ENCODE assay signal across 23 cellular contexts in genomic region chr14:36212987-36213386, GRCh38. TPM values are rescaled to one million over a fixed set of nuclear protein-coding genes. Genes with fewer than 3 reads are reported as not detected.
DNase-seq lines count a peak whose midpoint lies in the region; ATAC-seq, FAIRE-seq and TF ChIP-seq lines count a peak whose summit lies in the region.
"Had no signal": no experiment of that assay in that cellular context is flagged by ENCODE, and none has a peak within 500 bp of the region (broad histone marks: within the 10 kb centered on the region; RNA-seq: fewer than 3 reads in every experiment).

No MANE protein-coding gene starts in this region.

- H2BK12ac ChIP-seq in H1 (ENCODE audit: low read depth, low read length): no peak overlapping the region

- intact Hi-C loops in IMR-90 (cut with micrococcal nuclease): loop anchor here (1.0 kb wide), 1 partner anchor 12 kb away; no protein-coding TSS in a partner anchor

- H2BK15ac ChIP-seq in IMR-90 (ENCODE audit: low read depth, low read length): no peak overlapping the region
- no peak overlapping the region for H2BK15ac ChIP-seq in H1 (ENCODE audit: low read length)

- no peak overlapping the region for H4K91ac ChIP-seq in IMR-90 (ENCODE audit: insufficient read depth, low read depth, low read length)
- no peak overlapping the region for H4K91ac ChIP-seq in H1 (replicated peaks; ENCODE audit: insufficient read length, low read length)

- in situ Hi-C loops in IMR-90 (cut with MboI; ENCODE audit: low sequenced_read_pairs): no loop called here

- H2AK5ac ChIP-seq in IMR-90 (ENCODE audit: low read depth, low read length): no peak overlapping the region
- H2AK5ac ChIP-seq in H1 (ENCODE audit: low read depth, low read length): no peak overlapping the region

- H3K27me3 ChIP-seq in IMR-90 (ENCODE audit: control insufficient read depth, insufficient read depth, low read length): peaks cover 21% of the 10 kb centered on the region
- no peaks in the 10 kb centered on the region for H3K27me3 ChIP-seq in H1 (replicated peaks in 1 of 4; ENCODE audit: control insufficient read depth in 3 of 4, extremely low read depth in 1 of 4, insufficient read depth in 3 of 4, low read length in 3 of 4)

- no peak for TF ChIP-seq CTCF in IMR-90 (conservative IDR thresholded peaks at IDR 0.05; ENCODE audit: low read depth, low read length)
- TF ChIP-seq CTCF in H1 (IDR thresholded peaks at IDR 0.05; ENCODE audit: control extremely low read depth in 1 of 3, insufficient read depth in 1 of 3, low read depth in 1 of 3, low read length in 3 of 3): no peak

- no peaks in the 10 kb centered on the region for H3K36me3 Mint-ChIP-seq in activated naive CD8-positive, alpha-beta T cell treated with anti-CD3 and anti-CD28 coated beads, Interleukin-2, amount 50 U/mL, for 24 hours (ENCODE audit: low read depth)
- H3K36me3 Mint-ChIP-seq in activated naive CD8-positive, alpha-beta T cell treated with anti-CD3 and anti-CD28 coated beads for 36 hours: no peaks in the 10 kb centered on the region
- H3K36me3 Mint-ChIP-seq: CD4-positive, alpha-beta memory T cell had no signal

- H3K36me3 ChIP-seq in IMR-90 (ENCODE audit: control insufficient read depth, insufficient read depth, low read length) (no peaks in the 10 kb centered on the region), H1 (ENCODE audit: control insufficient read depth in 2 of 4, insufficient read depth in 4 of 4, low read length in 3 of 4) (no peaks in the 10 kb centered on the region)
- H3K36me3 ChIP-seq: HAP-1 had no signal

- no peak overlapping the region for H3K4me3 ChIP-seq in IMR-90 (ENCODE audit: insufficient read depth, low read depth, low read length)
- no peak overlapping the region for H3K4me3 ChIP-seq in H1 (ENCODE audit: extremely low read depth in 1 of 4, insufficient read depth in 2 of 4, low read depth in 3 of 4, low read length in 4 of 4)
- H3K4me3 ChIP-seq: GM23338, HAP-1 had no signal

- H3K4me3 Mint-ChIP-seq in activated naive CD8-positive, alpha-beta T cell treated with anti-CD3 and anti-CD28 coated beads, Interleukin-2, amount 50 U/mL, for 24 hours: no peak overlapping the region
- no peak overlapping the region for H3K4me3 Mint-ChIP-seq in activated naive CD8-positive, alpha-beta T cell treated with anti-CD3 and anti-CD28 coated beads for 36 hours
- H3K4me3 Mint-ChIP-seq: CD4-positive, alpha-beta memory T cell; GM23338; HFFc6 had no signal

- ATAC-seq in activated naive CD8-positive, alpha-beta T cell treated with anti-CD3 and anti-CD28 coated beads, Interleukin-2, amount 50 U/mL, for 24 hours: no peak
- no peak for ATAC-seq in IMR-90 (ENCODE audit: low read depth)
- ATAC-seq in HG03520 (IDR thresholded peaks at IDR 0.05; ENCODE audit: unreplicated experiment): no peak
- no peak for ATAC-seq in esophagus mucosa

- no peak overlapping the region for H3K56ac ChIP-seq in IMR-90 (ENCODE audit: extremely low read depth, insufficient read depth, low read length)
- no peak overlapping the region for H3K56ac ChIP-seq in H1 (replicated peaks; ENCODE audit: insufficient read length, low read depth, low read length)

- WGBS in IMR-90 (ENCODE audit: extremely low coverage in 2 of 2, insufficient read length in 1 of 2), 2 experiments: no CpG with 5 or more reads among the region's 3 CpGs
- WGBS in H1 (ENCODE audit: extremely low coverage in 1 of 2, insufficient coverage in 1 of 2, insufficient read length in 1 of 2, insufficient replicate concordance in 2 of 2, low coverage in 1 of 2, low lambda C conversion rate in 2 of 2, missing lambda C conversion rate in 1 of 2), 2 experiments: 96% methylated on average over 3 of the region's 3 CpGs; no CpG with 5 or more reads in 1 of the 2 experiments

- no peaks in the 10 kb centered on the region; the same call in 1 of the 2 replicates for H3K9me1 ChIP-seq in IMR-90 (ENCODE audit: insufficient read depth, low read length)

- H4K20me1 ChIP-seq in IMR-90 (ENCODE audit: insufficient read depth, low read length) (no peaks in the 10 kb centered on the region), H1 (replicated peaks in 1 of 2; ENCODE audit: control insufficient read depth in 1 of 2, insufficient read depth in 2 of 2, low read length in 2 of 2) (no peaks in the 10 kb centered on the region)

- H2BK5ac ChIP-seq in IMR-90 (ENCODE audit: low read depth, low read length, poor library complexity, severe bottlenecking) (no peak overlapping the region), H1 (ENCODE audit: low read depth, low read length) (no peak overlapping the region)

- H3K27ac ChIP-seq in IMR-90 (ENCODE audit: insufficient read depth, low read length) (no peak overlapping the region), H1 (ENCODE audit: low read depth, low read length) (no peak overlapping the region)

- CTCF ChIA-PET in IMR-90 (lab: Yijun Ruan, JAX) (interaction anchor here (0.8 to 1.4 kb wide), 3 partner anchors 41 to 340 kb away, joined by 3 to 5 read pairs (median 3); no protein-coding TSS in a partner anchor), H1 (lab: Charles Lee; ENCODE audit: partially characterized antibody) (interaction anchor here (0.5 to 5.8 kb wide), 2 partner anchors 161 to 738 kb away, joined by 4 to 19 read pairs; no protein-coding TSS in a partner anchor)

- FAIRE-seq in H1 (lab: Jason Lieb, UNC): no peak
- FAIRE-seq: GM12891, GM18507, H54 had no signal

- no peaks in the 10 kb centered on the region for H3K9me3 Mint-ChIP-seq in activated naive CD8-positive, alpha-beta T cell treated with anti-CD3 and anti-CD28 coated beads, Interleukin-2, amount 50 U/mL, for 24 hours
- H3K9me3 Mint-ChIP-seq in activated naive CD8-positive, alpha-beta T cell treated with anti-CD3 and anti-CD28 coated beads for 36 hours: no peaks in the 10 kb centered on the region
- H3K9me3 Mint-ChIP-seq: CD4-positive, alpha-beta memory T cell; GM23338; HFFc6 had no signal

- H3K4ac ChIP-seq in IMR-90 (ENCODE audit: low read depth, low read length) (no peak overlapping the region), H1 (replicated peaks; ENCODE audit: insufficient read length, low read depth, low read length) (no peak overlapping the region)

- no peak overlapping the region for H3K18ac ChIP-seq in IMR-90 (ENCODE audit: low read depth, low read length)
- H3K18ac ChIP-seq in H1 (ENCODE audit: extremely low read depth, low read length): no peak overlapping the region

- no peak overlapping the region for H3K14ac ChIP-seq in IMR-90 (replicated peaks; ENCODE audit: low read depth, low read length)
- no peak overlapping the region for H3K14ac ChIP-seq in H1 (ENCODE audit: insufficient read length)

- TF ChIP-seq POLR2A in IMR-90 (IDR thresholded peaks at IDR 0.05; ENCODE audit: low read depth, low read length) (no peak), H1 (IDR thresholded peaks at IDR 0.05; ENCODE audit: control extremely low read depth in 1 of 2, low read depth in 2 of 2, low read length in 2 of 2) (no peak)

- no peak overlapping the region for H3K9ac ChIP-seq in IMR-90 (ENCODE audit: low read depth, low read length)
- H3K9ac ChIP-seq in H1 (replicated peaks in 1 of 4; ENCODE audit: extremely low read depth in 1 of 4, low read depth in 3 of 4, low read length in 3 of 4): no peak overlapping the region

- H4K5ac ChIP-seq in IMR-90 (ENCODE audit: low read depth, low read length) (no peak overlapping the region), H1 (ENCODE audit: insufficient read length, low read depth, low read length) (no peak overlapping the region)

- H3K23me2 ChIP-seq in H1 (ENCODE audit: low read depth, low read length): no peaks in the 10 kb centered on the region

- no peak overlapping the region for H4K8ac ChIP-seq in IMR-90 (ENCODE audit: low read depth in 2 of 2, low read length in 2 of 2)
- no peak overlapping the region for H4K8ac ChIP-seq in H1 (ENCODE audit: extremely low read depth, insufficient read depth, low read length)

- POLR2A ChIA-PET in IMR-90 (lab: Charles Lee; ENCODE audit: unreplicated experiment): no interaction called here
- POLR2A ChIA-PET in H1 (lab: Charles Lee; ENCODE audit: partially characterized antibody): no interaction called here

- peaks cover 28% of the 10 kb centered on the region for H3K4me1 Mint-ChIP-seq in activated naive CD8-positive, alpha-beta T cell treated with anti-CD3 and anti-CD28 coated beads, Interleukin-2, amount 50 U/mL, for 24 hours
- H3K4me1 Mint-ChIP-seq in activated naive CD8-positive, alpha-beta T cell treated with anti-CD3 and anti-CD28 coated beads for 36 hours: peaks cover 7% of the 10 kb centered on the region
- H3K4me1 Mint-ChIP-seq: CD4-positive, alpha-beta memory T cell had no signal

- no peak for TF ChIP-seq EP300 in H1 (IDR thresholded peaks at IDR 0.05; ENCODE audit: borderline replicate concordance in 1 of 2, low read depth in 2 of 2, low read length in 2 of 2)

- H2AK9ac ChIP-seq in IMR-90 (replicated peaks; ENCODE audit: low read depth, low read length, poor library complexity): no peak overlapping the region

- no peak overlapping the region for H2AFZ ChIP-seq in IMR-90 (replicated peaks; ENCODE audit: low read length, poor library complexity)
- H2AFZ ChIP-seq in H1 (ENCODE audit: low read length): no peak overlapping the region
- H2AFZ ChIP-seq: GM23338 had no signal

- H3K4me2 ChIP-seq in IMR-90 (ENCODE audit: low read depth, low read length) (no peak overlapping the region), H1 (ENCODE audit: insufficient read depth in 1 of 2, low read depth in 2 of 2, low read length in 2 of 2) (no peak overlapping the region)
- H3K4me2 ChIP-seq: GM23338 had no signal

- H2BK120ac ChIP-seq in IMR-90 (ENCODE audit: low read depth, low read length): no peak overlapping the region
- no peak overlapping the region for H2BK120ac ChIP-seq in H1 (replicated peaks; ENCODE audit: low read depth, low read length)

- H3K23ac ChIP-seq in IMR-90 (ENCODE audit: low read depth, low read length) (no peak overlapping the region), H1 (ENCODE audit: insufficient read length) (no peak overlapping the region)

- TF ChIP-seq RAD21 in IMR-90 (IDR thresholded peaks at IDR 0.05; ENCODE audit: low read length) (no peak), H1 (IDR thresholded peaks at IDR 0.05 in 1 of 2, conservative IDR thresholded peaks at IDR 0.05 in 1 of 2; ENCODE audit: low read depth in 2 of 2, low read length in 2 of 2) (no peak)

- H3K79me2 ChIP-seq in H1 (ENCODE audit: control insufficient read depth in 1 of 2, insufficient read depth in 2 of 2, low read length in 2 of 2): no peaks in the 10 kb centered on the region

- H3K9me3 ChIP-seq in IMR-90 (ENCODE audit: control insufficient read depth, insufficient read depth, low read length): no peaks in the 10 kb centered on the region
- H3K9me3 ChIP-seq in H1 (ENCODE audit: insufficient read depth in 2 of 2, low read depth in 1 of 2, low read length in 1 of 2): no peaks in the 10 kb centered on the region
- H3K9me3 ChIP-seq: HAP-1 had no signal

- H3K79me1 ChIP-seq in IMR-90 (ENCODE audit: low read depth in 1 of 2, low read length in 2 of 2): no peaks in the 10 kb centered on the region
- no peaks in the 10 kb centered on the region; the same call in 1 of the 2 replicates for H3K79me1 ChIP-seq in H1 (ENCODE audit: low read depth, low read length)

- BruUV-seq in IMR-90 (replicated peaks; lab: Mats Ljungman, UMichigan): no TSS peak

- peaks cover 30% of the 10 kb centered on the region for H3K27me3 Mint-ChIP-seq in activated naive CD8-positive, alpha-beta T cell treated with anti-CD3 and anti-CD28 coated beads, Interleukin-2, amount 50 U/mL, for 24 hours
- H3K27me3 Mint-ChIP-seq in activated naive CD8-positive, alpha-beta T cell treated with anti-CD3 and anti-CD28 coated beads for 36 hours: peaks cover 39% of the 10 kb centered on the region

- H3K27ac Mint-ChIP-seq in activated naive CD8-positive, alpha-beta T cell treated with anti-CD3 and anti-CD28 coated beads, Interleukin-2, amount 50 U/mL, for 24 hours: peak overlapping the region; percentile 70
- no peak overlapping the region for H3K27ac Mint-ChIP-seq in activated naive CD8-positive, alpha-beta T cell treated with anti-CD3 and anti-CD28 coated beads for 36 hours
- H3K27ac Mint-ChIP-seq: CD4-positive, alpha-beta memory T cell; GM23338; HFFc6 had no signal

- H2BK20ac ChIP-seq in IMR-90 (ENCODE audit: low read depth, low read length) (no peak overlapping the region), H1 (ENCODE audit: low read length) (no peak overlapping the region)

- H3K4me1 ChIP-seq in IMR-90 (ENCODE audit: control insufficient read depth, insufficient read depth, low read length) (no peaks in the 10 kb centered on the region), H1 (replicated peaks in 1 of 4; ENCODE audit: control insufficient read depth in 3 of 4, insufficient read depth in 4 of 4, low read length in 3 of 4) (peaks cover 0 to 4% (median 1%) of the 10 kb centered on the region in 4 experiments; a peak in 2 of 7 replicates)

- no peak for DNase-seq in activated naive CD8-positive, alpha-beta T cell treated with anti-CD3 and anti-CD28 coated beads, Interleukin-2, amount 50 U/mL, for 24 hours
- no peak for DNase-seq in activated naive CD8-positive, alpha-beta T cell treated with anti-CD3 and anti-CD28 coated beads for 36 hours
- DNase-seq in IMR-90: no peak
- DNase-seq in H1 (ENCODE audit: low read depth in 1 of 2, low spot score in 2 of 2): no peak
- DNase-seq: 8988T; C1 segment of cervical spinal cord; Calu3; CD4-positive, alpha-beta memory T cell; COR-L47; DMS79 treated with DMSO at 0.1 percent for 48 hours; GF-D8; HFFc6 had no signal

- dilution Hi-C loops in IMR-90 (cut with HindIII; ENCODE audit: low sequenced_read_pairs, unreplicated experiment): no loop called here

RNA-seq across cellular contexts. Expression of gene PTCSC3, which starts 36.5 kb away (rescaled TPM):
- total RNA-seq in activated naive CD8-positive, alpha-beta T cell treated with anti-CD3 and anti-CD28 coated beads for 36 hours: not detected
- total RNA-seq in IMR-90 (2012; rRNA removed) (not detected in 2 replicates), esophagus mucosa (not detected)
- polyA plus RNA-seq in IMR-90 (2012; rRNA removed) (not detected in 2 replicates), H1 (2011; rRNA removed) (not detected in 2 replicates)
- not detected in 2 replicates for polyA plus RNA-seq in IMR-90 (2012; cell fraction: cytosol; rRNA removed)
- not detected in 2 replicates for polyA plus RNA-seq in IMR-90 (2012; cell fraction: nucleus; rRNA removed; ENCODE audit: low replicate concordance)
- total RNA-seq in H1 (2021; fragmentation: NEBNext Ultra II Directional; extraction: Animal tissue kit (Norgen Biotek cat#: 25700)): not detected in 2 replicates
- polyA plus RNA-seq in H1 (2011; cell fraction: cytosol; rRNA removed): not detected
- polyA plus RNA-seq in H1 (2011; cell fraction: nucleus; rRNA removed): not detected
- polyA plus RNA-seq in H1 (2012, experiment 1 of 2): not detected in 4 replicates
- polyA plus RNA-seq in H1 (2012, experiment 2 of 2): not detected
- not detected for polyA plus RNA-seq in H1 (2013, experiment 1 of 2)
- polyA plus RNA-seq in H1 (2013, experiment 2 of 2): not detected
- not detected in 2 replicates for polyA minus RNA-seq in H1 (2011; rRNA and poly(A)+ RNA removed)
- not detected for polyA minus RNA-seq in H1 (2011; cell fraction: cytosol; rRNA and poly(A)+ RNA removed)
- not detected for polyA minus RNA-seq in H1 (2011; cell fraction: nucleus; rRNA and poly(A)+ RNA removed)
- total RNA-seq: A673; Calu3; CD4-positive, alpha-beta memory T cell; Daoy; G401; GM23338; HFFc6 had no signal
- polyA plus RNA-seq: BJ; CD4-positive, alpha-beta memory T cell; GM23338 had no signal
